In the genomic region with DNA sequence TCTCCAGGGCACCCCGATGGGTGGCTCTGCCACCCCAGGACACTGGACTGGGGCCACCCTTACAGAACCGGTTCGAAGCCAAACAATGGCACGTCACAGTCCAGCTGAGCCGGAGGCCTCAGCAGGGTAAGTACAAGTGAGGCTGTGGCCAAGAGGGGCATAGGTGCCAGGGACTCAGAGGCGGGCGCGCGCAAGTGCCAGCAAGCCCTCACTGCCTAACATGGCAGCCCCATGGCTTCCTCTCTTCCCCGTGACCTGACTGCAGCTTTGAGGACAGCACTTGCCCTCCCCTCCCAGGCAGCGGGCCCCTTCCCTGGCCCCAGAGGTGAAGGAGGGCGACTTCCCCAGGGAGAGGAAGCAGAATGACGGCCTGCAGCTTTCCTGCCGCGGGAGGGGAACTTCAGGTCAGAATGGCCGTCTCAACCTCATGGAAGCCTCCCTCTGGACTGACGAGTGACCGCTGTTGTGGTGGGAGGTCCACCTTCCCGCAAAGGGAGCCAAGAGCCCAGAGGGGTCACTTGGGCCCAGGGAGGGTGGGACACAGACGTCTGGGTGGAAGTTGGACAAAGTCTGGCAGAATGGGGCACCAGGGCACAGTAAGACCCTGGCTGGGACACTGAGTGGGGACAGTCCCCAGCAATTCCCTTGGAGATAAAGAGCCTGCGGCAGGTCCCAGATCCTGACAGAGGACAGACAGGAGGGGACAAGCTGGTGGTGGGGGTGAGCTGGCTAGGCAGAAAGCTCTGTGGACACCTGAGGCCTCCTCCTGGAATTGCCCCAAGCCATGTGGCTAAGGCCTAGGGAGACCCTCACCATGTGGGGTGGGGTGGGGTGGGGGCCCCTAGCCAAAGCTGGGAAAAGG, we compare ENCODE assay signal across 9 cellular contexts. TPM values are rescaled to one million over a fixed set of nuclear protein-coding genes. Genes with fewer than 3 reads are reported as not detected.
DNase-seq lines count a peak whose midpoint lies in the region; ATAC-seq and TF ChIP-seq lines count a peak whose summit lies in the region.
"Had no signal": no experiment of that assay in that cellular context is flagged by ENCODE, and none has a peak within 500 bp of the region (broad histone marks: within the 10 kb centered on the region; RNA-seq: fewer than 3 reads in every experiment).

No MANE protein-coding gene starts in this region.

- H3K27me3 ChIP-seq in heart left ventricle (no peaks in the 10 kb centered on the region), muscle layer of duodenum (ENCODE audit: low read depth, low read length) (no peaks in the 10 kb centered on the region), testis (no peaks in the 10 kb centered on the region)

- H3K9me3 ChIP-seq in heart left ventricle: no peaks in the 10 kb centered on the region
- no peaks in the 10 kb centered on the region for H3K9me3 ChIP-seq in muscle layer of duodenum (ENCODE audit: control insufficient read depth in 1 of 2, low read length in 2 of 2)
- no peaks in the 10 kb centered on the region for H3K9me3 ChIP-seq in testis
- H3K9me3 ChIP-seq: HAP-1 had no signal

- intact Hi-C loops in heart left ventricle (cut with DNase I) (loop anchor here in 7 of 10 donors (5.0 kb wide), 2 partner anchors 46 to 51 kb away; a partner anchor contains a TSS), Right ventricle myocardium inferior (cut with DNase I) (no loop called here), testis (cut with DNase I; ENCODE audit: low total_unique reads) (no loop called here)

- TF ChIP-seq POLR2A in heart left ventricle (IDR thresholded peaks at IDR 0.05) (no peak), testis (IDR thresholded peaks at IDR 0.05) (no peak)

- no peaks in the 10 kb centered on the region for H3K36me3 ChIP-seq in heart left ventricle
- no peaks in the 10 kb centered on the region for H3K36me3 ChIP-seq in muscle layer of duodenum (ENCODE audit: control insufficient read depth in 1 of 2, insufficient read depth in 2 of 2, low read length in 2 of 2)
- no peaks in the 10 kb centered on the region for H3K36me3 ChIP-seq in urinary bladder (ENCODE audit: insufficient read depth)
- H3K36me3 ChIP-seq in testis (ENCODE audit: low read depth, missing control alignments): no peaks in the 10 kb centered on the region
- H3K36me3 ChIP-seq: HAP-1 had no signal

- DNase-seq in heart left ventricle: peak in 4 of 5 donors; percentile 33 to 57 (median 47)
- no peak for DNase-seq in Right ventricle myocardium inferior (ENCODE audit: missing footprints)
- DNase-seq in testis: no peak
- DNase-seq in stimulated activated CD8-positive, alpha-beta memory T cell treated with anti-CD3 and anti-CD28 coated beads, Interleukin-4, amount 100 ng/mL, for 48 hours: no peak

- H3K4me3 ChIP-seq in heart left ventricle: no peak overlapping the region
- no peak overlapping the region for H3K4me3 ChIP-seq in muscle layer of duodenum (ENCODE audit: low read depth in 1 of 2, low read length in 2 of 2)
- H3K4me3 ChIP-seq in urinary bladder (ENCODE audit: low read depth, low read length): no peak overlapping the region
- no peak overlapping the region for H3K4me3 ChIP-seq in testis
- H3K4me3 ChIP-seq: HAP-1 had no signal

- ATAC-seq in heart left ventricle (peak in 1 of 4 donors; percentile 4), Right ventricle myocardium inferior (no peak), GM21515 (IDR thresholded peaks at IDR 0.05; ENCODE audit: unreplicated experiment) (no peak)

- H3K27ac ChIP-seq in heart left ventricle (peak overlapping the region; percentile 48 to 89 (median 82)), cingulate gyrus (ENCODE audit: low read depth, low read length) (peak overlapping the region; percentile 98), muscle layer of duodenum (ENCODE audit: low read length) (peak overlapping the region; percentile 91), urinary bladder (ENCODE audit: low read depth) (peak overlapping the region; percentile 88), testis (no peak overlapping the region)

- H3K4me1 ChIP-seq in heart left ventricle (peaks cover 13 to 56% (median 45%) of the 10 kb centered on the region in 12 donors), muscle layer of duodenum (ENCODE audit: control insufficient read depth in 1 of 2, insufficient read depth in 2 of 2, low read length in 2 of 2) (peaks cover 19 to 39% of the 10 kb centered on the region in 2 donors), urinary bladder (ENCODE audit: insufficient read depth) (peaks cover 2% of the 10 kb centered on the region), testis (peaks cover 8% of the 10 kb centered on the region)
- H3K4me1 ChIP-seq: HAP-1 had no signal

- 55 to 72% (median 67%) methylated on average over 16 to 21 of the region's 21 CpGs for WGBS in heart left ventricle, 4 donors
- 77% methylated on average over 21 of the region's 21 CpGs for WGBS in urinary bladder
- WGBS in testis, 2 donors: 84 to 87% methylated on average over 5 to 21 of the region's 21 CpGs

- TF ChIP-seq CTCF in heart left ventricle (IDR thresholded peaks at IDR 0.05) (no peak), testis (IDR thresholded peaks at IDR 0.05) (no peak)

RNA-seq across cellular contexts. Expression of a gene that starts 52.1 kb away (rescaled TPM):
- 100 to 1,000 TPM in 4 of 9 donors, 10 to 100 TPM in 5; 38.3 to 136 (median 88.7) TPM for total RNA-seq in heart left ventricle
- polyA plus RNA-seq in heart left ventricle: 10 to 100 TPM; 22.2 to 34.2 TPM
- total RNA-seq in Right ventricle myocardium inferior: 83.3 TPM
- total RNA-seq in urinary bladder: 47.4 TPM
- 41.3 TPM for polyA plus RNA-seq in urinary bladder
- total RNA-seq in testis: 10 to 100 TPM; 18.4 to 26.1 TPM
- polyA plus RNA-seq in testis (ENCODE audit: insufficient read depth, low read depth, low replicate concordance): 42.8 TPM

Comparison
In these comparisons a context has a peak if more than half of its experiments do, and no peak if none do; other contexts are left out.
1. DNase-seq: peak in heart left ventricle (4 of 5); none in Right ventricle myocardium inferior (single experiment), testis (single experiment) and stimulated activated CD8-positive, alpha-beta memory T cell treated with anti-CD3 and anti-CD28 coated beads, Interleukin-4, amount 100 ng/mL, for 48 hours (single experiment).
2. intact Hi-C loops: an anchor here in heart left ventricle (5.0 kb wide); none called in Right ventricle myocardium inferior and testis.
3. H3K27ac ChIP-seq: peak in heart left ventricle (12 of 12), cingulate gyrus (single experiment), muscle layer of duodenum (single experiment) and urinary bladder (single experiment); none in testis (0 of 2).